ENCODE assay signal across 19 cellular contexts in the genomic region with DNA sequence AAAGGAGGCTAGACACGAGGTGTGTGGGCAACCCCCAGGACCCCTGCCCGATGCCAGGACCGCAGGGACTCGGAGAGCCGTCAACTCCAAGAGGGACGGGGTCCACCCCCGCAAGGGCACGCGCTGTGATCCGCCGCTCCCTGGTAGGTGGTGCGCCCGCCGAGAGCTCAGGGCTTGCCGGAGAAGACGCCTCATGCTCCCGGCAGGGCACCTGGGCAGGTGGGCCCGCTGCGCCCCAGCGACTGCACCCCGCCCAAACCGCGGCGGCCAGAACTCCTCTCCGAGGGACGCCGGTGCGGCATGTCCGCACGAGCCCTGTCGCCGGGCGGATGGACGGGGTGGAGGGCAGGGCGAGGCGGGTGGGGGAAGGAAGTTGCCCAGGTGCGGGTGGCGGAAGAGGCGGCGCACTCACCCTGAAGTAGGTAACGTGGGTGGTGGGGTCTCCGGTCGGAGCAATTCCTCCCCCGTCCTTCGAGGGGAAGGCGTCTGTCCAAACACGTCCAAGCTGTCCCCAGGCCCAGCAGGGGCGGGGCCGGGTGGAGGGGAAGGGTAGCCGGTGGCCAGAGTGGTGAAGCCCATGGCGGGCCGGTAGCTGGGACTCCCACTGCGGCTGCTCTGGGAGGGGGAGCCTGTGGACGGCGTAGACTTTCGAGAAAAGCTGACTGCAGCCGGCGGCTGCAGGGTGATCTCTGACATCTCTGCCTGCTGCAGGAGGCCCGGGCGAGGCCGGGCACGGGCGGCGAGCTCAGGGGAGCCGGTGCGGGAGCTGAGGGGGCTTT. TPM values are rescaled to one million over a fixed set of nuclear protein-coding genes. Genes with fewer than 3 reads are reported as not detected.
A peak's percentile ranks its signal among the peaks of the same experiment; 100 is the strongest.
DNase-seq lines count a peak whose midpoint lies in the region; ATAC-seq and TF ChIP-seq lines count a peak whose summit lies in the region.
"Had no signal": no experiment of that assay in that cellular context is flagged by ENCODE, and none has a peak within 500 bp of the region (broad histone marks: within the 10 kb centered on the region; RNA-seq: fewer than 3 reads in every experiment).

No MANE protein-coding gene starts in this region.

- H3K4me1 Mint-ChIP-seq in natural killer cell, result no peaks in the 10 kb centered on the region
- no peaks in the 10 kb centered on the region for H3K4me1 Mint-ChIP-seq in natural killer cell treated with Interleukin-12 subunit alpha and Interleukin-12 subunit beta and Interleukin-15 and Interleukin-18, amount 100 ng/mL, for 72 hours (ENCODE audit: low read depth in 2 of 2)
- H3K4me1 Mint-ChIP-seq: mesothelial cell of epicardium had no signal

- no peaks in the 10 kb centered on the region for H3K27me3 ChIP-seq in HUES64 (ENCODE audit: insufficient read depth, low read length)
- no peaks in the 10 kb centered on the region for H3K27me3 ChIP-seq in iPS-20b (ENCODE audit: insufficient read depth, low read length)
- H3K27me3 ChIP-seq: esophagus muscularis mucosa had no signal

- H3K4me3 Mint-ChIP-seq in natural killer cell, result peak overlapping the region; percentile 69
- H3K4me3 Mint-ChIP-seq in natural killer cell treated with Interleukin-12 subunit alpha and Interleukin-12 subunit beta and Interleukin-15 and Interleukin-18, amount 100 ng/mL, for 72 hours, result no peak overlapping the region
- H3K4me3 Mint-ChIP-seq: neural crest cell had no signal

- H3K4me3 ChIP-seq in HUES64 (ENCODE audit: low read length) (peak overlapping the region; percentile 57; the same call in 1 of the 2 replicates), iPS-20b (ENCODE audit: low read length) (peak overlapping the region; percentile 63; the same call in 1 of the 2 replicates)
- H3K4me3 ChIP-seq: esophagus muscularis mucosa, upper lobe of right lung had no signal

- H3K27me3 Mint-ChIP-seq in natural killer cell (ENCODE audit: low read depth in 2 of 2), result peaks cover 7 to 16% of the 10 kb centered on the region in 2 donors
- H3K27me3 Mint-ChIP-seq in natural killer cell treated with Interleukin-12 subunit alpha and Interleukin-12 subunit beta and Interleukin-15 and Interleukin-18, amount 100 ng/mL, for 72 hours, result peaks cover 0 to 19% of the 10 kb centered on the region in 2 donors

- H3K9ac ChIP-seq in HUES64 (ENCODE audit: low read depth, low read length), result peak overlapping the region; percentile 44; the same call in 1 of the 2 replicates
- no peak overlapping the region for H3K9ac ChIP-seq in iPS-20b (ENCODE audit: low read depth, low read length)

- no peak for TF ChIP-seq CTCF in natural killer cell (IDR thresholded peaks at IDR 0.05)

- no peak for DNase-seq in natural killer cell
- no peak for DNase-seq in natural killer cell treated with Interleukin-12 subunit alpha and Interleukin-12 subunit beta and Interleukin-15 and Interleukin-18, amount 100 ng/mL, for 72 hours (ENCODE audit: low spot score)
- DNase-seq in stimulated activated CD4-positive, alpha-beta T cell treated with anti-CD3 and anti-CD28 coated beads, Interleukin-2, amount 100 ng/mL, for 24 hours, result no peak
- no peak for DNase-seq in SKM-1 (lab: John Stamatoyannopoulos, UW; ENCODE audit: unreplicated experiment)
- DNase-seq: activated gamma-delta T cell; effector CD4-positive, alpha-beta T cell; MM.1S; NCI-H1436 treated with DMSO at 0.1 percent for 48 hours; NCI-H2171; NCI-H526; upper lobe of right lung had no signal

- WGBS in HUES64, result 90% methylated on average over 66 of the region's 66 CpGs

- H3K9me3 ChIP-seq in HUES64 (ENCODE audit: insufficient read depth, low read depth, low read length) (no peaks in the 10 kb centered on the region), iPS-20b (ENCODE audit: insufficient read depth, low read depth, low read length) (no peaks in the 10 kb centered on the region)
- H3K9me3 ChIP-seq: esophagus muscularis mucosa, upper lobe of right lung had no signal

- no peaks in the 10 kb centered on the region for H3K9me3 Mint-ChIP-seq in natural killer cell
- no peaks in the 10 kb centered on the region for H3K9me3 Mint-ChIP-seq in natural killer cell treated with Interleukin-12 subunit alpha and Interleukin-12 subunit beta and Interleukin-15 and Interleukin-18, amount 100 ng/mL, for 72 hours
- H3K9me3 Mint-ChIP-seq: mesothelial cell of epicardium, neural crest cell had no signal

- no peaks in the 10 kb centered on the region for H3K36me3 Mint-ChIP-seq in natural killer cell
- H3K36me3 Mint-ChIP-seq in natural killer cell treated with Interleukin-12 subunit alpha and Interleukin-12 subunit beta and Interleukin-15 and Interleukin-18, amount 100 ng/mL, for 72 hours, result no peaks in the 10 kb centered on the region
- H3K36me3 Mint-ChIP-seq: mesothelial cell of epicardium had no signal

- H3K27ac ChIP-seq in HUES64 (ENCODE audit: low read depth, low read length) (no peak overlapping the region), iPS-20b (ENCODE audit: low read length) (no peak overlapping the region)
- H3K27ac ChIP-seq: RWPE1, upper lobe of right lung had no signal

- H3K27ac Mint-ChIP-seq in natural killer cell, result no peak overlapping the region
- no peak overlapping the region for H3K27ac Mint-ChIP-seq in natural killer cell treated with Interleukin-12 subunit alpha and Interleukin-12 subunit beta and Interleukin-15 and Interleukin-18, amount 100 ng/mL, for 72 hours
- H3K27ac Mint-ChIP-seq: mesothelial cell of epicardium had no signal

- ATAC-seq in natural killer cell, result no peak
- ATAC-seq in natural killer cell treated with Interleukin-12 subunit alpha and Interleukin-12 subunit beta and Interleukin-15 and Interleukin-18, amount 100 ng/mL, for 72 hours, result no peak
- no peak for ATAC-seq in HG03095 (IDR thresholded peaks at IDR 0.05; ENCODE audit: unreplicated experiment)
- ATAC-seq: upper lobe of right lung had no signal

- H3K36me3 ChIP-seq in HUES64 (ENCODE audit: insufficient read depth, low read length) (peaks cover 48% of the 10 kb centered on the region), iPS-20b (ENCODE audit: insufficient read depth, low read depth, low read length) (peaks cover 47% of the 10 kb centered on the region)
- H3K36me3 ChIP-seq: upper lobe of right lung had no signal

- intact Hi-C loops in natural killer cell (cut with micrococcal nuclease), result no loop called here

- H3K4me1 ChIP-seq in HUES64 (ENCODE audit: insufficient read depth, low read length) (no peaks in the 10 kb centered on the region; the same call in 1 of the 2 replicates), iPS-20b (ENCODE audit: insufficient read depth, low read length) (peaks cover 3% of the 10 kb centered on the region; the same call in 1 of the 2 replicates)
- H3K4me1 ChIP-seq: upper lobe of right lung had no signal

RNA-seq across cellular contexts. Expression of a gene that starts 37.2 kb away (rescaled TPM):
- 1 to 10 TPM; 2.2 to 6.1 (median 4.3) TPM for total RNA-seq in natural killer cell
- 1 to 10 TPM; 1.8 to 9.1 TPM for total RNA-seq in natural killer cell treated with Interleukin-12 subunit alpha and Interleukin-12 subunit beta and Interleukin-15 and Interleukin-18, amount 100 ng/mL, for 72 hours
- 14.6 TPM for polyA plus RNA-seq in HUES64 (2013, experiment 1 of 2)
- polyA plus RNA-seq in HUES64 (2013, experiment 2 of 2), result 15.3 TPM
- total RNA-seq: glomerular endothelial cell had no signal
